Comparison of ENCODE assay signal across 24 cellular contexts in genomic region chr4:161949941-161950725, GRCh38.
DNase-seq lines count a peak whose midpoint lies in the region; ATAC-seq and TF ChIP-seq lines count a peak whose summit lies in the region.
"Had no signal": no experiment of that assay in that cellular context is flagged by ENCODE, and none has a peak within 500 bp of the region (broad histone marks: within the 10 kb centered on the region; RNA-seq: fewer than 3 reads in every experiment).

No MANE protein-coding gene starts in this region.

- H3K79me2 ChIP-seq in trophoblast cell (ENCODE audit: control insufficient read depth, insufficient read depth, low read length, poor library complexity), result no peaks in the 10 kb centered on the region
- H3K79me2 ChIP-seq: parathyroid adenoma had no signal

- H3K27me3 Mint-ChIP-seq in WTC11 (ENCODE audit: low read depth), result no peaks in the 10 kb centered on the region
- H3K27me3 Mint-ChIP-seq: activated naive CD4-positive, alpha-beta T cell treated with anti-CD3 and anti-CD28 coated beads, Interleukin-2, amount 50 U/mL, for 24 hours had no signal

- peaks cover 10% of the 10 kb centered on the region for H3K4me1 Mint-ChIP-seq in WTC11
- H3K4me1 Mint-ChIP-seq: activated naive CD4-positive, alpha-beta T cell treated with anti-CD3 and anti-CD28 coated beads, Interleukin-2, amount 50 U/mL, for 24 hours had no signal

- peak; percentile 52 for ATAC-seq in WTC11
- no peak for ATAC-seq in GM19328 (IDR thresholded peaks at IDR 0.05; ENCODE audit: unreplicated experiment)
- ATAC-seq in HG03175 (IDR thresholded peaks at IDR 0.05; ENCODE audit: unreplicated experiment), result no peak
- ATAC-seq: gastrocnemius medialis, K562 had no signal

- CTCF ChIA-PET in WTC11 (lab: Charles Lee), result interaction anchor here (1.5 kb wide), 1 partner anchor 219 kb away, joined by 5 read pairs; no protein-coding TSS in a partner anchor

- DNase-seq in GM03348 (ENCODE audit: low spot score) (peak; percentile 1), WTC11 (ENCODE audit: low spot score) (no peak), epithelial cell of proximal tubule (ENCODE audit: low read depth) (peak; percentile 37), trophoblast cell (peak; percentile 75 to 78), transverse colon (no peak), T-helper 9 cell (no peak)
- DNase-seq: activated CD4-positive, alpha-beta T cell treated with anti-CD3 and anti-CD28 coated beads, Interleukin-2, amount 50 U/mL, for 1 hour; AML-193; Calu3; effector memory CD4-positive, alpha-beta T cell; gastrocnemius medialis; GDM1; NCI-H1092; NCI-H2081 treated with DMSO at 0.1 percent for 48 hours; NCI-H524; SJCRH30; small intestine; T1000 had no signal

- H2BK120ac ChIP-seq in trophoblast cell (ENCODE audit: insufficient read depth, low read length, poor library complexity), result peak overlapping the region; percentile 17

- H3K4me3 Mint-ChIP-seq in WTC11, result no peak overlapping the region
- H3K4me3 Mint-ChIP-seq: activated naive CD4-positive, alpha-beta T cell treated with anti-CD3 and anti-CD28 coated beads, Interleukin-2, amount 50 U/mL, for 24 hours had no signal

- H3K36me3 ChIP-seq in trophoblast cell (ENCODE audit: control insufficient read depth in 1 of 2, insufficient read depth in 2 of 2, low read length in 2 of 2) (no peaks in the 10 kb centered on the region), transverse colon (no peaks in the 10 kb centered on the region)
- H3K36me3 ChIP-seq: gastrocnemius medialis, SJCRH30, suprapubic skin had no signal

- H3K27me3 ChIP-seq in trophoblast cell (ENCODE audit: insufficient read depth, low read length) (no peaks in the 10 kb centered on the region), transverse colon (no peaks in the 10 kb centered on the region)
- H3K27me3 ChIP-seq: gastrocnemius medialis, SJCRH30, suprapubic skin had no signal

- H2BK12ac ChIP-seq in trophoblast cell (ENCODE audit: low read length), result no peak overlapping the region

- H2AK5ac ChIP-seq in trophoblast cell (ENCODE audit: low read length), result no peak overlapping the region

- H2BK5ac ChIP-seq in trophoblast cell (ENCODE audit: low read depth, low read length, poor library complexity), result peak overlapping the region; percentile 52

- H3K9ac ChIP-seq in trophoblast cell (ENCODE audit: low read length), result no peak overlapping the region
- H3K9ac ChIP-seq: parathyroid adenoma had no signal

- no peak overlapping the region for H3K23ac ChIP-seq in trophoblast cell (ENCODE audit: low read length)

- H3K4ac ChIP-seq in trophoblast cell (ENCODE audit: low read depth, low read length), result no peak overlapping the region

- peaks cover 5% of the 10 kb centered on the region; the same call in 1 of the 2 replicates for H3K9me3 Mint-ChIP-seq in WTC11
- H3K9me3 Mint-ChIP-seq: activated naive CD4-positive, alpha-beta T cell treated with anti-CD3 and anti-CD28 coated beads, Interleukin-2, amount 50 U/mL, for 24 hours had no signal

- no peak overlapping the region for H3K4me2 ChIP-seq in trophoblast cell (ENCODE audit: low read length)

- H4K8ac ChIP-seq in trophoblast cell (ENCODE audit: low read depth, low read length), result no peak overlapping the region

- peak overlapping the region; percentile 73 for H3K27ac ChIP-seq in trophoblast cell (ENCODE audit: low read depth, low read length)
- no peak overlapping the region for H3K27ac ChIP-seq in transverse colon
- H3K27ac ChIP-seq: gastrocnemius medialis, parathyroid adenoma, SJCRH30, suprapubic skin had no signal

- TF ChIP-seq CTCF in WTC11 (IDR thresholded peaks at IDR 0.05) (no peak), epithelial cell of proximal tubule (conservative IDR thresholded peaks at IDR 0.05; ENCODE audit: low read depth, low read length) (no peak), transverse colon (IDR thresholded peaks at IDR 0.05) (no peak)

- TF ChIP-seq POLR2A in transverse colon (IDR thresholded peaks at IDR 0.05), result no peak

- H3K79me1 ChIP-seq in trophoblast cell (ENCODE audit: low read length), result peaks cover 7% of the 10 kb centered on the region

- H3K4me3 ChIP-seq in epithelial cell of proximal tubule (ENCODE audit: low read depth, low read length) (no peak overlapping the region), trophoblast cell (ENCODE audit: low read depth, low read length) (no peak overlapping the region), transverse colon (no peak overlapping the region)
- H3K4me3 ChIP-seq: gastrocnemius medialis, K562, SJCRH30, suprapubic skin had no signal

- POLR2A ChIA-PET in WTC11 (lab: Charles Lee), result interaction anchor here (0.5 to 0.6 kb wide), 2 partner anchors 16 to 51 kb away, joined by 3 to 5 read pairs; no protein-coding TSS in a partner anchor

- H3K18ac ChIP-seq in trophoblast cell (ENCODE audit: low read length), result no peak overlapping the region

- H3K14ac ChIP-seq in trophoblast cell (ENCODE audit: low read length), result no peak overlapping the region

- no peak for TF ChIP-seq EP300 in transverse colon (IDR thresholded peaks at IDR 0.05; ENCODE audit: low read depth)

- peak overlapping the region; percentile 83 for H3K27ac Mint-ChIP-seq in WTC11
- H3K27ac Mint-ChIP-seq: activated naive CD4-positive, alpha-beta T cell treated with anti-CD3 and anti-CD28 coated beads, Interleukin-2, amount 50 U/mL, for 24 hours had no signal

- WGBS in trophoblast cell (ENCODE audit: extremely low coverage, insufficient coverage, insufficient read length), result no CpG with 5 or more reads among the region's 4 CpGs
- WGBS in transverse colon (ENCODE audit: low coverage in 1 of 2), 2 donors, result 66 to 87% methylated on average over 3 to 4 of the region's 4 CpGs

- in situ Hi-C loops in transverse colon (cut with MboI; ENCODE audit: low pct_ligation_motif_present in 1 of 4, low pct_unique_long_range_greater_than_20kb in 1 of 4, low sequenced_read_pairs in 3 of 4), result no loop called here

- no peak overlapping the region for H4K12ac ChIP-seq in trophoblast cell (ENCODE audit: low read depth, low read length)

- no peak overlapping the region for H2AFZ ChIP-seq in trophoblast cell (ENCODE audit: insufficient read depth, low read length, poor library complexity)
- H2AFZ ChIP-seq: parathyroid adenoma had no signal

- H3K36me3 Mint-ChIP-seq in WTC11, result no peaks in the 10 kb centered on the region
- H3K36me3 Mint-ChIP-seq: activated naive CD4-positive, alpha-beta T cell treated with anti-CD3 and anti-CD28 coated beads, Interleukin-2, amount 50 U/mL, for 24 hours had no signal

- H3K9me3 ChIP-seq in trophoblast cell (ENCODE audit: insufficient read depth, low read depth, low read length) (no peaks in the 10 kb centered on the region), transverse colon (no peaks in the 10 kb centered on the region)
- H3K9me3 ChIP-seq: gastrocnemius medialis, SJCRH30, suprapubic skin had no signal

- no peak overlapping the region for H4K91ac ChIP-seq in trophoblast cell (ENCODE audit: low read depth, low read length)

- H3K4me1 ChIP-seq in trophoblast cell (ENCODE audit: control insufficient read depth in 1 of 2, insufficient read depth in 2 of 2, low read length in 2 of 2) (peaks cover 0 to 5% of the 10 kb centered on the region in 2 experiments), transverse colon (no peaks in the 10 kb centered on the region)
- H3K4me1 ChIP-seq: gastrocnemius medialis, parathyroid adenoma, SJCRH30, suprapubic skin had no signal

- intact Hi-C loops in transverse colon (cut with DNase I; ENCODE audit: low total_unique reads), result no loop called here

TF ChIP-seq in WTC11, 78 proteins besides CTCF, POLR2A, EP300 and RAD21 (continues in another document):
- TF ChIP-seq NR2C2 (CRISPR knock-in tag; IDR thresholded peaks at IDR 0.05) (no peak), ZBTB43 (CRISPR knock-in tag; IDR thresholded peaks at IDR 0.05) (no peak), HMGXB4 (CRISPR knock-in tag; IDR thresholded peaks at IDR 0.05) (no peak), JUN (CRISPR knock-in tag; IDR thresholded peaks at IDR 0.05) (no peak), RORB (CRISPR knock-in tag; IDR thresholded peaks at IDR 0.05) (no peak)
- TF ChIP-seq, protein P1, sequence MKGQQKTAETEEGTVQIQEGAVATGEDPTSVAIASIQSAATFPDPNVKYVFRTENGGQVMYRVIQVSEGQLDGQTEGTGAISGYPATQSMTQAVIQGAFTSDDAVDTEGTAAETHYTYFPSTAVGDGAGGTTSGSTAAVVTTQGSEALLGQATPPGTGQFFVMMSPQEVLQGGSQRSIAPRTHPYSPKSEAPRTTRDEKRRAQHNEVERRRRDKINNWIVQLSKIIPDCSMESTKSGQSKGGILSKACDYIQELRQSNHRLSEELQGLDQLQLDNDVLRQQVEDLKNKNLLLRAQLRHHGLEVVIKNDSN (CRISPR knock-in tag; IDR thresholded peaks at IDR 0.05), result no peak

Comparison
In these comparisons a context has a peak if more than half of its experiments do, and no peak if none do; other contexts are left out.
1. DNase-seq: peak in GM03348 (single experiment), epithelial cell of proximal tubule (single experiment) and trophoblast cell (2 of 2); none in WTC11 (single experiment), transverse colon (single experiment) and T-helper 9 cell (single experiment).